Comparison of ENCODE assay signal across 1 cellular context in the genomic region with DNA sequence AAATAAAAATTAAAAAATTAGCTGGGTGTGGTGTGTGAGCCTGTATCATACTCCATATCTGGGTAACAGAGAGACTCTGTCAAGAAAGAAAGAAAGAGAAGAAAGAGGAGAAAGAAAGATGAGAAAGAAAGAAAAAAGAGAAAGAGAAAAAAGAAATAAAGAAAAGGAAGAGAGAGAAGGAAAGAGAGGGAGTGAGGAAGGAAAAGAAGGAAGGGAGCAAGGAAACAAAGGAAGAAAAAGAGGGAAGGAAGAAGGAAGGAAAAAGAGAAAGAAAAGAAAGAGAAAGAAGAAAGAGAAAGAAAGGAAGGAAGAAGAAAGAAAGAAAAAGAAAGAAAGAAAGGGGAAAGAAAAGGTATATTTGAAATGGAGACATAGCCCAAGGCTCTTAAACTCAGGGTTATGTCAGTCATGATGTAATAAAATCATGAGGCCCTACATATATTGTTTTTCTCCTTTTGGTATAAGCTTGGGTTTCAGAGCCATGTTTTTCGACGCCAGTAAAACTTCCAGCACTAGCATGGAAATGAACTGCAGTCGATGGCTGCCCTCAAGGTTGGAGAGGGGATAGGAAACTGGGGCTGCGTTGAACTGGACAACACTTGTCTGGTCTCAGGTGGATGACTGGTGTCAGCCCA.
TF ChIP-seq lines count a peak whose summit lies in the region.

No MANE protein-coding gene starts in this region.

TF ChIP-seq in H1, 55 proteins besides CTCF, POLR2A, EP300 and RAD21:
- TF ChIP-seq, protein P1, sequence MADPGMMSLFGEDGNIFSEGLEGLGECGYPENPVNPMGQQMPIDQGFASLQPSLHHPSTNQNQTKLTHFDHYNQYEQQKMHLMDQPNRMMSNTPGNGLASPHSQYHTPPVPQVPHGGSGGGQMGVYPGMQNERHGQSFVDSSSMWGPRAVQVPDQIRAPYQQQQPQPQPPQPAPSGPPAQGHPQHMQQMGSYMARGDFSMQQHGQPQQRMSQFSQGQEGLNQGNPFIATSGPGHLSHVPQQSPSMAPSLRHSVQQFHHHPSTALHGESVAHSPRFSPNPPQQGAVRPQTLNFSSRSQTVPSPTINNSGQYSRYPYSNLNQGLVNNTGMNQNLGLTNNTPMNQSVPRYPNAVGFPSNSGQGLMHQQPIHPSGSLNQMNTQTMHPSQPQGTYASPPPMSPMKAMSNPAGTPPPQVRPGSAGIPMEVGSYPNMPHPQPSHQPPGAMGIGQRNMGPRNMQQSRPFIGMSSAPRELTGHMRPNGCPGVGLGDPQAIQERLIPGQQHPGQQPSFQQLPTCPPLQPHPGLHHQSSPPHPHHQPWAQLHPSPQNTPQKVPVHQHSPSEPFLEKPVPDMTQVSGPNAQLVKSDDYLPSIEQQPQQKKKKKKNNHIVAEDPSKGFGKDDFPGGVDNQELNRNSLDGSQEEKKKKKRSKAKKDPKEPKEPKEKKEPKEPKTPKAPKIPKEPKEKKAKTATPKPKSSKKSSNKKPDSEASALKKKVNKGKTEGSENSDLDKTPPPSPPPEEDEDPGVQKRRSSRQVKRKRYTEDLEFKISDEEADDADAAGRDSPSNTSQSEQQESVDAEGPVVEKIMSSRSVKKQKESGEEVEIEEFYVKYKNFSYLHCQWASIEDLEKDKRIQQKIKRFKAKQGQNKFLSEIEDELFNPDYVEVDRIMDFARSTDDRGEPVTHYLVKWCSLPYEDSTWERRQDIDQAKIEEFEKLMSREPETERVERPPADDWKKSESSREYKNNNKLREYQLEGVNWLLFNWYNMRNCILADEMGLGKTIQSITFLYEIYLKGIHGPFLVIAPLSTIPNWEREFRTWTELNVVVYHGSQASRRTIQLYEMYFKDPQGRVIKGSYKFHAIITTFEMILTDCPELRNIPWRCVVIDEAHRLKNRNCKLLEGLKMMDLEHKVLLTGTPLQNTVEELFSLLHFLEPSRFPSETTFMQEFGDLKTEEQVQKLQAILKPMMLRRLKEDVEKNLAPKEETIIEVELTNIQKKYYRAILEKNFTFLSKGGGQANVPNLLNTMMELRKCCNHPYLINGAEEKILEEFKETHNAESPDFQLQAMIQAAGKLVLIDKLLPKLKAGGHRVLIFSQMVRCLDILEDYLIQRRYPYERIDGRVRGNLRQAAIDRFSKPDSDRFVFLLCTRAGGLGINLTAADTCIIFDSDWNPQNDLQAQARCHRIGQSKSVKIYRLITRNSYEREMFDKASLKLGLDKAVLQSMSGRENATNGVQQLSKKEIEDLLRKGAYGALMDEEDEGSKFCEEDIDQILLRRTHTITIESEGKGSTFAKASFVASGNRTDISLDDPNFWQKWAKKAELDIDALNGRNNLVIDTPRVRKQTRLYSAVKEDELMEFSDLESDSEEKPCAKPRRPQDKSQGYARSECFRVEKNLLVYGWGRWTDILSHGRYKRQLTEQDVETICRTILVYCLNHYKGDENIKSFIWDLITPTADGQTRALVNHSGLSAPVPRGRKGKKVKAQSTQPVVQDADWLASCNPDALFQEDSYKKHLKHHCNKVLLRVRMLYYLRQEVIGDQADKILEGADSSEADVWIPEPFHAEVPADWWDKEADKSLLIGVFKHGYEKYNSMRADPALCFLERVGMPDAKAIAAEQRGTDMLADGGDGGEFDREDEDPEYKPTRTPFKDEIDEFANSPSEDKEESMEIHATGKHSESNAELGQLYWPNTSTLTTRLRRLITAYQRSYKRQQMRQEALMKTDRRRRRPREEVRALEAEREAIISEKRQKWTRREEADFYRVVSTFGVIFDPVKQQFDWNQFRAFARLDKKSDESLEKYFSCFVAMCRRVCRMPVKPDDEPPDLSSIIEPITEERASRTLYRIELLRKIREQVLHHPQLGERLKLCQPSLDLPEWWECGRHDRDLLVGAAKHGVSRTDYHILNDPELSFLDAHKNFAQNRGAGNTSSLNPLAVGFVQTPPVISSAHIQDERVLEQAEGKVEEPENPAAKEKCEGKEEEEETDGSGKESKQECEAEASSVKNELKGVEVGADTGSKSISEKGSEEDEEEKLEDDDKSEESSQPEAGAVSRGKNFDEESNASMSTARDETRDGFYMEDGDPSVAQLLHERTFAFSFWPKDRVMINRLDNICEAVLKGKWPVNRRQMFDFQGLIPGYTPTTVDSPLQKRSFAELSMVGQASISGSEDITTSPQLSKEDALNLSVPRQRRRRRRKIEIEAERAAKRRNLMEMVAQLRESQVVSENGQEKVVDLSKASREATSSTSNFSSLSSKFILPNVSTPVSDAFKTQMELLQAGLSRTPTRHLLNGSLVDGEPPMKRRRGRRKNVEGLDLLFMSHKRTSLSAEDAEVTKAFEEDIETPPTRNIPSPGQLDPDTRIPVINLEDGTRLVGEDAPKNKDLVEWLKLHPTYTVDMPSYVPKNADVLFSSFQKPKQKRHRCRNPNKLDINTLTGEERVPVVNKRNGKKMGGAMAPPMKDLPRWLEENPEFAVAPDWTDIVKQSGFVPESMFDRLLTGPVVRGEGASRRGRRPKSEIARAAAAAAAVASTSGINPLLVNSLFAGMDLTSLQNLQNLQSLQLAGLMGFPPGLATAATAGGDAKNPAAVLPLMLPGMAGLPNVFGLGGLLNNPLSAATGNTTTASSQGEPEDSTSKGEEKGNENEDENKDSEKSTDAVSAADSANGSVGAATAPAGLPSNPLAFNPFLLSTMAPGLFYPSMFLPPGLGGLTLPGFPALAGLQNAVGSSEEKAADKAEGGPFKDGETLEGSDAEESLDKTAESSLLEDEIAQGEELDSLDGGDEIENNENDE (IDR thresholded peaks at IDR 0.05; ENCODE audit: insufficient replicate concordance, low read length): no peak
- TF ChIP-seq, protein P2, sequence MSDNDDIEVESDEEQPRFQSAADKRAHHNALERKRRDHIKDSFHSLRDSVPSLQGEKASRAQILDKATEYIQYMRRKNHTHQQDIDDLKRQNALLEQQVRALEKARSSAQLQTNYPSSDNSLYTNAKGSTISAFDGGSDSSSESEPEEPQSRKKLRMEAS (IDR thresholded peaks at IDR 0.05): no peak
TF ChIP-seq in H1: peak in this region for 0.
